ENCODE assay signal across 2 cellular contexts in the genomic region with DNA sequence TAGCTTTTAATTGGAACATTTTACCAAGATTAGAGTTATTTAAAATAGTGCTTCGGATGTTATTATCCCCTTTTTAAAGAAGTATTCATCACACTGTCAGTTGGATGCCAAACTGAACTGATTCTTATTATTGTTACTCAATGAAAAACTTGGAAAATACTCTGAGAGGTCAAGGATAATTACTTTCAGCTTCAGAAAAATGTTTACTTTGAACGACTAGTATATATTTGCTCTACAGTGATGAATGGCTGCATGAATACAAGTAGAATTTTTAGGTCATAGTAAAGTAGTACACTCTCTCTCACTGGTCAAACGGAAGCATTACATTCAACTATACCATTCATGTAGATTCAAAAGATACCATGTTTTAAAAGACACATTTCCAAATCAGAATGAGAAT.
TF ChIP-seq lines count a peak whose summit lies in the region.

No MANE protein-coding gene starts in this region.

TF ChIP-seq in GM23338, 12 proteins besides CTCF, POLR2A, EP300 and RAD21 (continued from another document):
- TF ChIP-seq, protein P1, sequence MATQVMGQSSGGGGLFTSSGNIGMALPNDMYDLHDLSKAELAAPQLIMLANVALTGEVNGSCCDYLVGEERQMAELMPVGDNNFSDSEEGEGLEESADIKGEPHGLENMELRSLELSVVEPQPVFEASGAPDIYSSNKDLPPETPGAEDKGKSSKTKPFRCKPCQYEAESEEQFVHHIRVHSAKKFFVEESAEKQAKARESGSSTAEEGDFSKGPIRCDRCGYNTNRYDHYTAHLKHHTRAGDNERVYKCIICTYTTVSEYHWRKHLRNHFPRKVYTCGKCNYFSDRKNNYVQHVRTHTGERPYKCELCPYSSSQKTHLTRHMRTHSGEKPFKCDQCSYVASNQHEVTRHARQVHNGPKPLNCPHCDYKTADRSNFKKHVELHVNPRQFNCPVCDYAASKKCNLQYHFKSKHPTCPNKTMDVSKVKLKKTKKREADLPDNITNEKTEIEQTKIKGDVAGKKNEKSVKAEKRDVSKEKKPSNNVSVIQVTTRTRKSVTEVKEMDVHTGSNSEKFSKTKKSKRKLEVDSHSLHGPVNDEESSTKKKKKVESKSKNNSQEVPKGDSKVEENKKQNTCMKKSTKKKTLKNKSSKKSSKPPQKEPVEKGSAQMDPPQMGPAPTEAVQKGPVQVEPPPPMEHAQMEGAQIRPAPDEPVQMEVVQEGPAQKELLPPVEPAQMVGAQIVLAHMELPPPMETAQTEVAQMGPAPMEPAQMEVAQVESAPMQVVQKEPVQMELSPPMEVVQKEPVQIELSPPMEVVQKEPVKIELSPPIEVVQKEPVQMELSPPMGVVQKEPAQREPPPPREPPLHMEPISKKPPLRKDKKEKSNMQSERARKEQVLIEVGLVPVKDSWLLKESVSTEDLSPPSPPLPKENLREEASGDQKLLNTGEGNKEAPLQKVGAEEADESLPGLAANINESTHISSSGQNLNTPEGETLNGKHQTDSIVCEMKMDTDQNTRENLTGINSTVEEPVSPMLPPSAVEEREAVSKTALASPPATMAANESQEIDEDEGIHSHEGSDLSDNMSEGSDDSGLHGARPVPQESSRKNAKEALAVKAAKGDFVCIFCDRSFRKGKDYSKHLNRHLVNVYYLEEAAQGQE (IDR thresholded peaks at IDR 0.05; ENCODE audit: unreplicated experiment): no peak
- no peak for TF ChIP-seq EZH2 (IDR thresholded peaks at IDR 0.05; ENCODE audit: low read depth, unreplicated experiment)
- TF ChIP-seq, protein P2, sequence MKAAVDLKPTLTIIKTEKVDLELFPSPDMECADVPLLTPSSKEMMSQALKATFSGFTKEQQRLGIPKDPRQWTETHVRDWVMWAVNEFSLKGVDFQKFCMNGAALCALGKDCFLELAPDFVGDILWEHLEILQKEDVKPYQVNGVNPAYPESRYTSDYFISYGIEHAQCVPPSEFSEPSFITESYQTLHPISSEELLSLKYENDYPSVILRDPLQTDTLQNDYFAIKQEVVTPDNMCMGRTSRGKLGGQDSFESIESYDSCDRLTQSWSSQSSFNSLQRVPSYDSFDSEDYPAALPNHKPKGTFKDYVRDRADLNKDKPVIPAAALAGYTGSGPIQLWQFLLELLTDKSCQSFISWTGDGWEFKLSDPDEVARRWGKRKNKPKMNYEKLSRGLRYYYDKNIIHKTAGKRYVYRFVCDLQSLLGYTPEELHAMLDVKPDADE (IDR thresholded peaks at IDR 0.05): no peak
- no peak for TF ChIP-seq ZNF114 (CRISPR knock-in tag; IDR thresholded peaks at IDR 0.05)
- no peak for TF ChIP-seq STAT1 (IDR thresholded peaks at IDR 0.05; ENCODE audit: unreplicated experiment)
- TF ChIP-seq, protein P3, sequence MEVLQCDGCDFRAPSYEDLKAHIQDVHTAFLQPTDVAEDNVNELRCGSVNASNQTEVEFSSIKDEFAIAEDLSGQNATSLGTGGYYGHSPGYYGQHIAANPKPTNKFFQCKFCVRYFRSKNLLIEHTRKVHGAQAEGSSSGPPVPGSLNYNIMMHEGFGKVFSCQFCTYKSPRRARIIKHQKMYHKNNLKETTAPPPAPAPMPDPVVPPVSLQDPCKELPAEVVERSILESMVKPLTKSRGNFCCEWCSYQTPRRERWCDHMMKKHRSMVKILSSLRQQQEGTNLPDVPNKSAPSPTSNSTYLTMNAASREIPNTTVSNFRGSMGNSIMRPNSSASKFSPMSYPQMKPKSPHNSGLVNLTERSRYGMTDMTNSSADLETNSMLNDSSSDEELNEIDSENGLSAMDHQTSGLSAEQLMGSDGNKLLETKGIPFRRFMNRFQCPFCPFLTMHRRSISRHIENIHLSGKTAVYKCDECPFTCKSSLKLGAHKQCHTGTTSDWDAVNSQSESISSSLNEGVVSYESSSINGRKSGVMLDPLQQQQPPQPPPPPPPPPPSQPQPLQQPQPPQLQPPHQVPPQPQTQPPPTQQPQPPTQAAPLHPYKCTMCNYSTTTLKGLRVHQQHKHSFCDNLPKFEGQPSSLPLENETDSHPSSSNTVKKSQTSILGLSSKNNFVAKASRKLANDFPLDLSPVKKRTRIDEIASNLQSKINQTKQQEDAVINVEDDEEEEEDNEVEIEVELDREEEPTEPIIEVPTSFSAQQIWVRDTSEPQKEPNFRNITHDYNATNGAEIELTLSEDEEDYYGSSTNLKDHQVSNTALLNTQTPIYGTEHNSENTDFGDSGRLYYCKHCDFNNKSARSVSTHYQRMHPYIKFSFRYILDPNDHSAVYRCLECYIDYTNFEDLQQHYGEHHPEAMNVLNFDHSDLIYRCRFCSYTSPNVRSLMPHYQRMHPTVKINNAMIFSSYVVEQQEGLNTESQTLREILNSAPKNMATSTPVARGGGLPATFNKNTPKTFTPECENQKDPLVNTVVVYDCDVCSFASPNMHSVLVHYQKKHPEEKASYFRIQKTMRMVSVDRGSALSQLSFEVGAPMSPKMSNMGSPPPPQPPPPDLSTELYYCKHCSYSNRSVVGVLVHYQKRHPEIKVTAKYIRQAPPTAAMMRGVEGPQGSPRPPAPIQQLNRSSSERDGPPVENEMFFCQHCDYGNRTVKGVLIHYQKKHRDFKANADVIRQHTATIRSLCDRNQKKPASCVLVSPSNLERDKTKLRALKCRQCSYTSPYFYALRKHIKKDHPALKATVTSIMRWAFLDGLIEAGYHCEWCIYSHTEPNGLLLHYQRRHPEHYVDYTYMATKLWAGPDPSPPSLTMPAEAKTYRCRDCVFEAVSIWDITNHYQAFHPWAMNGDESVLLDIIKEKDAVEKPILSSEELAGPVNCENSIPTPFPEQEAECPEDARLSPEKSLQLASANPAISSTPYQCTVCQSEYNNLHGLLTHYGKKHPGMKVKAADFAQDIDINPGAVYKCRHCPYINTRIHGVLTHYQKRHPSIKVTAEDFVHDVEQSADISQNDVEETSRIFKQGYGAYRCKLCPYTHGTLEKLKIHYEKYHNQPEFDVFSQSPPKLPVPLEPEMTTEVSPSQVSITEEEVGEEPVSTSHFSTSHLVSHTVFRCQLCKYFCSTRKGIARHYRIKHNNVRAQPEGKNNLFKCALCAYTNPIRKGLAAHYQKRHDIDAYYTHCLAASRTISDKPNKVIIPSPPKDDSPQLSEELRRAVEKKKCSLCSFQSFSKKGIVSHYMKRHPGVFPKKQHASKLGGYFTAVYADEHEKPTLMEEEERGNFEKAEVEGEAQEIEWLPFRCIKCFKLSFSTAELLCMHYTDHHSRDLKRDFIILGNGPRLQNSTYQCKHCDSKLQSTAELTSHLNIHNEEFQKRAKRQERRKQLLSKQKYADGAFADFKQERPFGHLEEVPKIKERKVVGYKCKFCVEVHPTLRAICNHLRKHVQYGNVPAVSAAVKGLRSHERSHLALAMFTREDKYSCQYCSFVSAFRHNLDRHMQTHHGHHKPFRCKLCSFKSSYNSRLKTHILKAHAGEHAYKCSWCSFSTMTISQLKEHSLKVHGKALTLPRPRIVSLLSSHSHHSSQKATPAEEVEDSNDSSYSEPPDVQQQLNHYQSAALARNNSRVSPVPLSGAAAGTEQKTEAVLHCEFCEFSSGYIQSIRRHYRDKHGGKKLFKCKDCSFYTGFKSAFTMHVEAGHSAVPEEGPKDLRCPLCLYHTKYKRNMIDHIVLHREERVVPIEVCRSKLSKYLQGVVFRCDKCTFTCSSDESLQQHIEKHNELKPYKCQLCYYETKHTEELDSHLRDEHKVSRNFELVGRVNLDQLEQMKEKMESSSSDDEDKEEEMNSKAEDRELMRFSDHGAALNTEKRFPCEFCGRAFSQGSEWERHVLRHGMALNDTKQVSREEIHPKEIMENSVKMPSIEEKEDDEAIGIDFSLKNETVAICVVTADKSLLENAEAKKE (CRISPR knock-in tag; IDR thresholded peaks at IDR 0.05): no peak

TF ChIP-seq in WTC11, 78 proteins besides CTCF, POLR2A, EP300 and RAD21 (continued from another document):
- TF ChIP-seq IRF1 (CRISPR knock-in tag; IDR thresholded peaks at IDR 0.05): no peak
- no peak for TF ChIP-seq KAT7 (CRISPR knock-in tag; IDR thresholded peaks at IDR 0.05; ENCODE audit: borderline replicate concordance)
- TF ChIP-seq, protein P4, sequence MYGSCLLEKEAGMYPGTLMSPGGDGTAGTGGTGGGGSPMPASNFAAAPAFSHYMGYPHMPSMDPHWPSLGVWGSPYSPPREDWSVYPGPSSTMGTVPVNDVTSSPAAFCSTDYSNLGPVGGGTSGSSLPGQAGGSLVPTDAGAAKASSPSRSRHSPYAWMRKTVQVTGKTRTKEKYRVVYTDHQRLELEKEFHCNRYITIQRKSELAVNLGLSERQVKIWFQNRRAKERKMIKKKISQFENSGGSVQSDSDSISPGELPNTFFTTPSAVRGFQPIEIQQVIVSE (CRISPR knock-in tag; IDR thresholded peaks at IDR 0.05; ENCODE audit: borderline replicate concordance): no peak
- TF ChIP-seq, protein P5, sequence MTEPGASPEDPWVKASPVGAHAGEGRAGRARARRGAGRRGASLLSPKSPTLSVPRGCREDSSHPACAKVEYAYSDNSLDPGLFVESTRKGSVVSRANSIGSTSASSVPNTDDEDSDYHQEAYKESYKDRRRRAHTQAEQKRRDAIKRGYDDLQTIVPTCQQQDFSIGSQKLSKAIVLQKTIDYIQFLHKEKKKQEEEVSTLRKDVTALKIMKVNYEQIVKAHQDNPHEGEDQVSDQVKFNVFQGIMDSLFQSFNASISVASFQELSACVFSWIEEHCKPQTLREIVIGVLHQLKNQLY (CRISPR knock-in tag; IDR thresholded peaks at IDR 0.05): no peak
- TF ChIP-seq FOXJ3 (CRISPR knock-in tag; IDR thresholded peaks at IDR 0.05; ENCODE audit: borderline replicate concordance): no peak
- TF ChIP-seq ZNF138 (CRISPR knock-in tag; conservative IDR thresholded peaks at IDR 0.05): no peak
